ENCODE assay signal across 9 cellular contexts in genomic region chr5:134451618-134452505, GRCh38. TPM values are rescaled to one million over a fixed set of nuclear protein-coding genes. Genes with fewer than 3 reads are reported as not detected.
DNase-seq lines count a peak whose midpoint lies in the region; ATAC-seq and TF ChIP-seq lines count a peak whose summit lies in the region.
"Had no signal": no experiment of that assay in that cellular context is flagged by ENCODE, and none has a peak within 500 bp of the region (broad histone marks: within the 10 kb centered on the region; RNA-seq: fewer than 3 reads in every experiment).

No MANE protein-coding gene starts in this region.

- TF ChIP-seq CTCF in mammary epithelial cell (conservative IDR thresholded peaks at IDR 0.05 in 1 of 2, IDR thresholded peaks at IDR 0.05 in 1 of 2; ENCODE audit: extremely low read depth in 1 of 2, insufficient read depth in 1 of 2, low read depth in 1 of 2, low read length in 2 of 2): no peak
- no peak for TF ChIP-seq CTCF in upper lobe of right lung (IDR thresholded peaks at IDR 0.05)

- whole genome bisulfite sequencing in mammary epithelial cell (ENCODE audit: low coverage, missing lambda C conversion rate): 93% methylated on average over 3 of the region's 3 CpGs

- H3K27me3 ChIP-seq in mammary epithelial cell (ENCODE audit: insufficient read depth, low read length): no peaks in the 10 kb centered on the region
- no peaks in the 10 kb centered on the region for H3K27me3 ChIP-seq in upper lobe of right lung

- intact Hi-C loops in mammary epithelial cell (cut with micrococcal nuclease): no loop called here
- intact Hi-C loops in left colon (cut with DNase I, micrococcal nuclease): no loop called here
- intact Hi-C loops in upper lobe of right lung (cut with DNase I): no loop called here

- H3K4me3 ChIP-seq in mammary epithelial cell (replicated peaks in 1 of 3; ENCODE audit: insufficient read depth in 1 of 3, low read depth in 2 of 3, low read length in 3 of 3) (no peak overlapping the region), upper lobe of right lung (no peak overlapping the region)

- H3K27ac ChIP-seq in mammary epithelial cell (ENCODE audit: insufficient read depth, low read depth, low read length) (no peak overlapping the region), upper lobe of right lung (no peak overlapping the region)

- H3K9me3 ChIP-seq in mammary epithelial cell (replicated peaks; ENCODE audit: insufficient read depth, low read length) (no peaks in the 10 kb centered on the region), upper lobe of right lung (no peaks in the 10 kb centered on the region)

- ATAC-seq in left colon (peak; percentile 42), upper lobe of right lung (peak; percentile 37), HG02884 (IDR thresholded peaks at IDR 0.05; ENCODE audit: unreplicated experiment) (no peak)

- no peak overlapping the region for H3K9ac ChIP-seq in mammary epithelial cell (ENCODE audit: insufficient read depth, low read length)

- dilution Hi-C loops in mammary epithelial cell (cut with HindIII; ENCODE audit: low sequenced_read_pairs): no loop called here

- no peak overlapping the region for H3K4me2 ChIP-seq in mammary epithelial cell (ENCODE audit: insufficient read depth, low read depth, low read length)

- no TSS peak for BruUV-seq in mammary epithelial cell (replicated peaks; lab: Mats Ljungman, UMichigan)

- H4K20me1 ChIP-seq in mammary epithelial cell (ENCODE audit: insufficient read depth, low read length): no peaks in the 10 kb centered on the region

- H3K4me1 ChIP-seq in mammary epithelial cell (ENCODE audit: insufficient read depth, low read length) (peaks cover 15% of the 10 kb centered on the region), upper lobe of right lung (no peaks in the 10 kb centered on the region)

- no peaks in the 10 kb centered on the region for H3K79me2 ChIP-seq in mammary epithelial cell (ENCODE audit: insufficient read depth, low read length)

- DNase-seq in NCI-H2107 treated with DMSO at 0.1 percent for 48 hours (lab: John Stamatoyannopoulos, UW; ENCODE audit: unreplicated experiment) (peak; percentile 50), NCI-H2107 (lab: John Stamatoyannopoulos, UW) (no peak), mammary epithelial cell (peak; percentile 70), left colon (peak; percentile 31 to 39), upper lobe of right lung (peak; percentile 5), SIG-M5 treated with dmso at 0.1 percent for 504 hours (lab: John Stamatoyannopoulos, UW; ENCODE audit: unreplicated experiment) (no peak), NCI-H146 treated with DMSO at 0.1 percent for 48 hours (lab: John Stamatoyannopoulos, UW; ENCODE audit: unreplicated experiment) (no peak)
- DNase-seq: activated naive CD8-positive, alpha-beta T cell treated with anti-CD3 and anti-CD28 coated beads for 36 hours had no signal

- in situ Hi-C loops in mammary epithelial cell (cut with MboI; ENCODE audit: low sequenced_read_pairs in 2 of 2): loop anchor here in 1 of 2 donors (10.0 kb wide), 1 partner anchor 63 kb away; no protein-coding TSS in a partner anchor

- H3K36me3 ChIP-seq in mammary epithelial cell (ENCODE audit: insufficient read depth, low read length) (no peaks in the 10 kb centered on the region), upper lobe of right lung (no peaks in the 10 kb centered on the region)

- CTCF ChIA-PET in mammary epithelial cell (lab: Charles Lee; ENCODE audit: low non-redundant PET): interaction anchor here (0.6 kb wide), 1 partner anchor 59 kb away, joined by 4 read pairs; no protein-coding TSS in a partner anchor

- no peak overlapping the region for H2AFZ ChIP-seq in mammary epithelial cell (ENCODE audit: low read depth, low read length)

RNA-seq across cellular contexts. Expression of gene CDKN2AIPNL, which starts 40.2 kb away (rescaled TPM):
- 10 to 100 TPM; 28.7 to 30.0 TPM for total RNA-seq in mammary epithelial cell
- 17.5 TPM for polyA plus RNA-seq in mammary epithelial cell
- 4.7 TPM for polyA minus RNA-seq in mammary epithelial cell
- total RNA-seq in left colon: 10 to 100 TPM; 15.0 to 19.3 TPM
- 16.5 TPM for total RNA-seq in upper lobe of right lung

Comparison
In these comparisons a context has a peak if more than half of its experiments do, and no peak if none do; other contexts are left out.
1. DNase-seq: peak in NCI-H2107 treated with DMSO at 0.1 percent for 48 hours (single experiment), mammary epithelial cell (single experiment), left colon (2 of 2) and upper lobe of right lung (single experiment); none in NCI-H2107 (single experiment), SIG-M5 treated with dmso at 0.1 percent for 504 hours (single experiment) and NCI-H146 treated with DMSO at 0.1 percent for 48 hours (single experiment).